17 cellular contexts compared by ENCODE assay signal in the genomic region with DNA sequence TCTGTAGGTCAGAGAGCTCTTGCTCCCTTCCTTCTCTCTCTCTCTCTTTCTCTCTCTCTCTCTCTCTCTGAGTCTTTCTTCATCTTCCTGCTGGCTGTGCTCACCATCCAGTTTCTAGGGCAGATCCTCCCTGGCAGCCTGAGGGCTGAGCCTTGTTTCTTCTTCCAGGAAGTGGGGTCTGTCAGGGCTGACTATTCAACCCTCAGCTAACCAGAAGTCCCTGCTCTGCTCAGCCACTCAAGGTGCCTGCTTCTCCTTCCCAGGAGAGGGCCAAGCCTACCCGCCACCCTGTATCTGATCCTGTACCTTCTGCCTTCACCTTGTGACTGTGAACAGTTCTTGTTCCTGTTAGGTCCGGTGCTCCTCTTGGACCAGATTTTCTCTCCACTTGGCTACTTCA.
"Had no signal": no experiment of that assay in that cellular context is flagged by ENCODE, and none has a peak within 500 bp of the region (broad histone marks: within the 10 kb centered on the region; RNA-seq: fewer than 3 reads in every experiment).

No MANE protein-coding gene starts in this region.

- H3K4me3 Mint-ChIP-seq: naive thymus-derived CD8-positive, alpha-beta T cell; stimulated activated memory B cell treated with anti-CD40 and anti-IgM and Interleukin-4, amounts not matched to agents 10 μg/mL and 1 μg/mL and 100 μg/mL, for 72 hours; stimulated activated naive CD8-positive, alpha-beta T cell treated with anti-CD3 and anti-CD28 coated beads, Interleukin-15, Interleukin-2, amounts not matched to agents 100 ng/mL and 50 ng/mL, for 24 hours had no signal

- H3K4me1 Mint-ChIP-seq: naive thymus-derived CD8-positive, alpha-beta T cell; stimulated activated memory B cell treated with anti-CD40 and anti-IgM and Interleukin-4, amounts not matched to agents 10 μg/mL and 1 μg/mL and 100 μg/mL, for 72 hours had no signal

- DNase-seq: colonic mucosa; dermis blood vessel endothelial cell; gastrocnemius medialis; heart right ventricle; kidney; mammary epithelial cell; mucosa of descending colon; naive thymus-derived CD8-positive, alpha-beta T cell; posterior cingulate gyrus; spleen; stimulated activated CD4-positive, alpha-beta T cell treated with anti-CD3 and anti-CD28 coated beads, Interleukin-15, amount 100 ng/mL, for 24 hours; stimulated activated CD4-positive, alpha-beta T cell treated with anti-CD3 and anti-CD28 coated beads, Interleukin-1b, Interleukin-23, amount 100 ng/mL, for 48 hours; stimulated activated CD4-positive, alpha-beta T cell treated with anti-CD3 and anti-CD28 coated beads, Interleukin-4, amount 100 ng/mL, for 24 hours; tibial artery; upper lobe of right lung had no signal

- H3K27me3 ChIP-seq: colonic mucosa, gastrocnemius medialis, upper lobe of right lung had no signal

- H3K36me3 ChIP-seq: colonic mucosa, gastrocnemius medialis, heart right ventricle, spleen, tibial artery, upper lobe of right lung had no signal

- H3K36me3 Mint-ChIP-seq: stimulated activated memory B cell treated with anti-CD40 and anti-IgM and Interleukin-4, amounts not matched to agents 10 μg/mL and 1 μg/mL and 100 μg/mL, for 72 hours had no signal

- H3K9me3 ChIP-seq: colonic mucosa, gastrocnemius medialis, heart right ventricle, mucosa of descending colon, spleen, tibial artery, upper lobe of right lung had no signal

- H3K27ac ChIP-seq: colonic mucosa, gastrocnemius medialis, heart right ventricle, spleen, tibial artery, upper lobe of right lung had no signal

- H3K27ac Mint-ChIP-seq: naive thymus-derived CD8-positive, alpha-beta T cell; stimulated activated memory B cell treated with anti-CD40 and anti-IgM and Interleukin-4, amounts not matched to agents 10 μg/mL and 1 μg/mL and 100 μg/mL, for 72 hours; stimulated activated naive CD8-positive, alpha-beta T cell treated with anti-CD3 and anti-CD28 coated beads, Interleukin-15, Interleukin-2, amounts not matched to agents 100 ng/mL and 50 ng/mL, for 24 hours had no signal

- H3K4me3 ChIP-seq: colonic mucosa, gastrocnemius medialis, heart right ventricle, mucosa of descending colon, spleen, tibial artery, upper lobe of right lung had no signal

- H3K4me1 ChIP-seq: gastrocnemius medialis, heart right ventricle, spleen, tibial artery, upper lobe of right lung had no signal
